In the genomic region with DNA sequence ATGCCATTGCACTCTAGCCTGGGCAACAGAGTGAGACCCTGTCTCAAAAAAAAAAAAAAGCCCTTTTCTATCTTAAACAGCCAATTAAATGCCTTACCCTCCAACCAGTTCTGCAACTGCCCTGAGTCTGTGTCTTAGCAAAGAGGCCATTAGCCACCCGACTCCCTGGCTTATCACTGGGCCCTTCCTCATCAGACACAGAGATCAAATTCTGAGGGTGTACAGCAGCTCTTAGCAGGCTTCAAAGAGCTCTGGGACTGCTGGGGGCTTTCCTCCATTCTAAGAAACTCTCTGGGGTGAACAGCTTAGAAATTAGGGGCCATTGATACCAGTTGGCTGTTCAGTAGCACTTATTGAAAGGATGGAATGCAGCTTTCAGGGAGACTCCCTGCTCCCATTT, we compare ENCODE assay signal across 2 cellular contexts.
TF ChIP-seq lines count a peak whose summit lies in the region.

No MANE protein-coding gene starts in this region.

TF ChIP-seq in GM23338, 12 proteins besides CTCF, POLR2A, EP300 and RAD21 (continues in another document):
- TF ChIP-seq STAT1 (IDR thresholded peaks at IDR 0.05; ENCODE audit: unreplicated experiment) (no peak), NANOG (IDR thresholded peaks at IDR 0.05; ENCODE audit: borderline replicate concordance) (no peak), ZNF114 (CRISPR knock-in tag; IDR thresholded peaks at IDR 0.05) (no peak), ZNF331 (CRISPR knock-in tag; IDR thresholded peaks at IDR 0.05; ENCODE audit: low read depth) (no peak), EZH2phosphoT487 (IDR thresholded peaks at IDR 0.05; ENCODE audit: unreplicated experiment) (no peak), JUNB (IDR thresholded peaks at IDR 0.05; ENCODE audit: unreplicated experiment) (no peak), POLR2AphosphoS5 (IDR thresholded peaks at IDR 0.05; ENCODE audit: low read depth) (no peak), CREB1 (CRISPR knock-in tag; IDR thresholded peaks at IDR 0.05; ENCODE audit: low read depth) (no peak)
- TF ChIP-seq, protein P1, sequence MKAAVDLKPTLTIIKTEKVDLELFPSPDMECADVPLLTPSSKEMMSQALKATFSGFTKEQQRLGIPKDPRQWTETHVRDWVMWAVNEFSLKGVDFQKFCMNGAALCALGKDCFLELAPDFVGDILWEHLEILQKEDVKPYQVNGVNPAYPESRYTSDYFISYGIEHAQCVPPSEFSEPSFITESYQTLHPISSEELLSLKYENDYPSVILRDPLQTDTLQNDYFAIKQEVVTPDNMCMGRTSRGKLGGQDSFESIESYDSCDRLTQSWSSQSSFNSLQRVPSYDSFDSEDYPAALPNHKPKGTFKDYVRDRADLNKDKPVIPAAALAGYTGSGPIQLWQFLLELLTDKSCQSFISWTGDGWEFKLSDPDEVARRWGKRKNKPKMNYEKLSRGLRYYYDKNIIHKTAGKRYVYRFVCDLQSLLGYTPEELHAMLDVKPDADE (IDR thresholded peaks at IDR 0.05): no peak
- TF ChIP-seq, protein P2, sequence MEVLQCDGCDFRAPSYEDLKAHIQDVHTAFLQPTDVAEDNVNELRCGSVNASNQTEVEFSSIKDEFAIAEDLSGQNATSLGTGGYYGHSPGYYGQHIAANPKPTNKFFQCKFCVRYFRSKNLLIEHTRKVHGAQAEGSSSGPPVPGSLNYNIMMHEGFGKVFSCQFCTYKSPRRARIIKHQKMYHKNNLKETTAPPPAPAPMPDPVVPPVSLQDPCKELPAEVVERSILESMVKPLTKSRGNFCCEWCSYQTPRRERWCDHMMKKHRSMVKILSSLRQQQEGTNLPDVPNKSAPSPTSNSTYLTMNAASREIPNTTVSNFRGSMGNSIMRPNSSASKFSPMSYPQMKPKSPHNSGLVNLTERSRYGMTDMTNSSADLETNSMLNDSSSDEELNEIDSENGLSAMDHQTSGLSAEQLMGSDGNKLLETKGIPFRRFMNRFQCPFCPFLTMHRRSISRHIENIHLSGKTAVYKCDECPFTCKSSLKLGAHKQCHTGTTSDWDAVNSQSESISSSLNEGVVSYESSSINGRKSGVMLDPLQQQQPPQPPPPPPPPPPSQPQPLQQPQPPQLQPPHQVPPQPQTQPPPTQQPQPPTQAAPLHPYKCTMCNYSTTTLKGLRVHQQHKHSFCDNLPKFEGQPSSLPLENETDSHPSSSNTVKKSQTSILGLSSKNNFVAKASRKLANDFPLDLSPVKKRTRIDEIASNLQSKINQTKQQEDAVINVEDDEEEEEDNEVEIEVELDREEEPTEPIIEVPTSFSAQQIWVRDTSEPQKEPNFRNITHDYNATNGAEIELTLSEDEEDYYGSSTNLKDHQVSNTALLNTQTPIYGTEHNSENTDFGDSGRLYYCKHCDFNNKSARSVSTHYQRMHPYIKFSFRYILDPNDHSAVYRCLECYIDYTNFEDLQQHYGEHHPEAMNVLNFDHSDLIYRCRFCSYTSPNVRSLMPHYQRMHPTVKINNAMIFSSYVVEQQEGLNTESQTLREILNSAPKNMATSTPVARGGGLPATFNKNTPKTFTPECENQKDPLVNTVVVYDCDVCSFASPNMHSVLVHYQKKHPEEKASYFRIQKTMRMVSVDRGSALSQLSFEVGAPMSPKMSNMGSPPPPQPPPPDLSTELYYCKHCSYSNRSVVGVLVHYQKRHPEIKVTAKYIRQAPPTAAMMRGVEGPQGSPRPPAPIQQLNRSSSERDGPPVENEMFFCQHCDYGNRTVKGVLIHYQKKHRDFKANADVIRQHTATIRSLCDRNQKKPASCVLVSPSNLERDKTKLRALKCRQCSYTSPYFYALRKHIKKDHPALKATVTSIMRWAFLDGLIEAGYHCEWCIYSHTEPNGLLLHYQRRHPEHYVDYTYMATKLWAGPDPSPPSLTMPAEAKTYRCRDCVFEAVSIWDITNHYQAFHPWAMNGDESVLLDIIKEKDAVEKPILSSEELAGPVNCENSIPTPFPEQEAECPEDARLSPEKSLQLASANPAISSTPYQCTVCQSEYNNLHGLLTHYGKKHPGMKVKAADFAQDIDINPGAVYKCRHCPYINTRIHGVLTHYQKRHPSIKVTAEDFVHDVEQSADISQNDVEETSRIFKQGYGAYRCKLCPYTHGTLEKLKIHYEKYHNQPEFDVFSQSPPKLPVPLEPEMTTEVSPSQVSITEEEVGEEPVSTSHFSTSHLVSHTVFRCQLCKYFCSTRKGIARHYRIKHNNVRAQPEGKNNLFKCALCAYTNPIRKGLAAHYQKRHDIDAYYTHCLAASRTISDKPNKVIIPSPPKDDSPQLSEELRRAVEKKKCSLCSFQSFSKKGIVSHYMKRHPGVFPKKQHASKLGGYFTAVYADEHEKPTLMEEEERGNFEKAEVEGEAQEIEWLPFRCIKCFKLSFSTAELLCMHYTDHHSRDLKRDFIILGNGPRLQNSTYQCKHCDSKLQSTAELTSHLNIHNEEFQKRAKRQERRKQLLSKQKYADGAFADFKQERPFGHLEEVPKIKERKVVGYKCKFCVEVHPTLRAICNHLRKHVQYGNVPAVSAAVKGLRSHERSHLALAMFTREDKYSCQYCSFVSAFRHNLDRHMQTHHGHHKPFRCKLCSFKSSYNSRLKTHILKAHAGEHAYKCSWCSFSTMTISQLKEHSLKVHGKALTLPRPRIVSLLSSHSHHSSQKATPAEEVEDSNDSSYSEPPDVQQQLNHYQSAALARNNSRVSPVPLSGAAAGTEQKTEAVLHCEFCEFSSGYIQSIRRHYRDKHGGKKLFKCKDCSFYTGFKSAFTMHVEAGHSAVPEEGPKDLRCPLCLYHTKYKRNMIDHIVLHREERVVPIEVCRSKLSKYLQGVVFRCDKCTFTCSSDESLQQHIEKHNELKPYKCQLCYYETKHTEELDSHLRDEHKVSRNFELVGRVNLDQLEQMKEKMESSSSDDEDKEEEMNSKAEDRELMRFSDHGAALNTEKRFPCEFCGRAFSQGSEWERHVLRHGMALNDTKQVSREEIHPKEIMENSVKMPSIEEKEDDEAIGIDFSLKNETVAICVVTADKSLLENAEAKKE (CRISPR knock-in tag; IDR thresholded peaks at IDR 0.05): no peak

TF ChIP-seq in GM12878, 131 proteins besides CTCF, POLR2A, EP300 and RAD21:
- TF ChIP-seq, protein P3, sequence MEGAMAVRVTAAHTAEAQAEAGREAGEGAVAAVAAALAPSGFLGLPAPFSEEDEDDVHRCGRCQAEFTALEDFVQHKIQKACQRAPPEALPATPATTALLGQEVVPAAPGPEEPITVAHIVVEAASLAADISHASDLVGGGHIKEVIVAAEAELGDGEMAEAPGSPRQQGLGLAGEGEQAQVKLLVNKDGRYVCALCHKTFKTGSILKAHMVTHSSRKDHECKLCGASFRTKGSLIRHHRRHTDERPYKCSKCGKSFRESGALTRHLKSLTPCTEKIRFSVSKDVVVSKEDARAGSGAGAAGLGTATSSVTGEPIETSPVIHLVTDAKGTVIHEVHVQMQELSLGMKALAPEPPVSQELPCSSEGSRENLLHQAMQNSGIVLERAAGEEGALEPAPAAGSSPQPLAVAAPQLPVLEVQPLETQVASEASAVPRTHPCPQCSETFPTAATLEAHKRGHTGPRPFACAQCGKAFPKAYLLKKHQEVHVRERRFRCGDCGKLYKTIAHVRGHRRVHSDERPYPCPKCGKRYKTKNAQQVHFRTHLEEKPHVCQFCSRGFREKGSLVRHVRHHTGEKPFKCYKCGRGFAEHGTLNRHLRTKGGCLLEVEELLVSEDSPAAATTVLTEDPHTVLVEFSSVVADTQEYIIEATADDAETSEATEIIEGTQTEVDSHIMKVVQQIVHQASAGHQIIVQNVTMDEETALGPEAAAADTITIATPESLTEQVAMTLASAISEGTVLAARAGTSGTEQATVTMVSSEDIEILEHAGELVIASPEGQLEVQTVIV (IDR thresholded peaks at IDR 0.05; ENCODE audit: borderline replicate concordance, partially characterized antibody): no peak
- TF ChIP-seq ETV6 (conservative IDR thresholded peaks at IDR 0.05 in 1 of 2, IDR thresholded peaks at IDR 0.05 in 1 of 2; ENCODE audit: borderline replicate concordance in 1 of 2, low read depth in 1 of 2) (no peak), IKZF1 (conservative IDR thresholded peaks at IDR 0.05) (no peak), IRF4 (IDR thresholded peaks at IDR 0.05; ENCODE audit: low read depth, low read length) (no peak), ZBED1 (IDR thresholded peaks at IDR 0.05; ENCODE audit: borderline replicate concordance) (no peak), CEBPB (IDR thresholded peaks at IDR 0.05; ENCODE audit: borderline replicate concordance in 1 of 2, low read depth in 2 of 2, low read length in 2 of 2) (no peak), CBX3 (IDR thresholded peaks at IDR 0.05; ENCODE audit: borderline replicate concordance, low read depth) (no peak), MYC (IDR thresholded peaks at IDR 0.05; ENCODE audit: insufficient read depth, insufficient read length, insufficient replicate concordance, low read length, severe bottlenecking) (no peak), SUZ12 (IDR thresholded peaks at IDR 0.05; ENCODE audit: unreplicated experiment) (no peak), CBX5 (IDR thresholded peaks at IDR 0.05; ENCODE audit: low read depth) (no peak), HDGF (IDR thresholded peaks at IDR 0.05) (no peak), RBBP5 (conservative IDR thresholded peaks at IDR 0.05) (no peak), ESRRA (IDR thresholded peaks at IDR 0.05; ENCODE audit: low read length) (no peak)
- TF ChIP-seq, protein P4, sequence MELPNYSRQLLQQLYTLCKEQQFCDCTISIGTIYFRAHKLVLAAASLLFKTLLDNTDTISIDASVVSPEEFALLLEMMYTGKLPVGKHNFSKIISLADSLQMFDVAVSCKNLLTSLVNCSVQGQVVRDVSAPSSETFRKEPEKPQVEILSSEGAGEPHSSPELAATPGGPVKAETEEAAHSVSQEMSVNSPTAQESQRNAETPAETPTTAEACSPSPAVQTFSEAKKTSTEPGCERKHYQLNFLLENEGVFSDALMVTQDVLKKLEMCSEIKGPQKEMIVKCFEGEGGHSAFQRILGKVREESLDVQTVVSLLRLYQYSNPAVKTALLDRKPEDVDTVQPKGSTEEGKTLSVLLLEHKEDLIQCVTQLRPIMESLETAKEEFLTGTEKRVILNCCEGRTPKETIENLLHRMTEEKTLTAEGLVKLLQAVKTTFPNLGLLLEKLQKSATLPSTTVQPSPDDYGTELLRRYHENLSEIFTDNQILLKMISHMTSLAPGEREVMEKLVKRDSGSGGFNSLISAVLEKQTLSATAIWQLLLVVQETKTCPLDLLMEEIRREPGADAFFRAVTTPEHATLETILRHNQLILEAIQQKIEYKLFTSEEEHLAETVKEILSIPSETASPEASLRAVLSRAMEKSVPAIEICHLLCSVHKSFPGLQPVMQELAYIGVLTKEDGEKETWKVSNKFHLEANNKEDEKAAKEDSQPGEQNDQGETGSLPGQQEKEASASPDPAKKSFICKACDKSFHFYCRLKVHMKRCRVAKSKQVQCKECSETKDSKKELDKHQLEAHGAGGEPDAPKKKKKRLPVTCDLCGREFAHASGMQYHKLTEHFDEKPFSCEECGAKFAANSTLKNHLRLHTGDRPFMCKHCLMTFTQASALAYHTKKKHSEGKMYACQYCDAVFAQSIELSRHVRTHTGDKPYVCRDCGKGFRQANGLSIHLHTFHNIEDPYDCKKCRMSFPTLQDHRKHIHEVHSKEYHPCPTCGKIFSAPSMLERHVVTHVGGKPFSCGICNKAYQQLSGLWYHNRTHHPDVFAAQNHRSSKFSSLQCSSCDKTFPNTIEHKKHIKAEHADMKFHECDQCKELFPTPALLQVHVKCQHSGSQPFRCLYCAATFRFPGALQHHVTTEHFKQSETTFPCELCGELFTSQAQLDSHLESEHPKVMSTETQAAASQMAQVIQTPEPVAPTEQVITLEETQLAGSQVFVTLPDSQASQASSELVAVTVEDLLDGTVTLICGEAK (IDR thresholded peaks at IDR 0.05; ENCODE audit: borderline replicate concordance): no peak
- TF ChIP-seq, protein P5, sequence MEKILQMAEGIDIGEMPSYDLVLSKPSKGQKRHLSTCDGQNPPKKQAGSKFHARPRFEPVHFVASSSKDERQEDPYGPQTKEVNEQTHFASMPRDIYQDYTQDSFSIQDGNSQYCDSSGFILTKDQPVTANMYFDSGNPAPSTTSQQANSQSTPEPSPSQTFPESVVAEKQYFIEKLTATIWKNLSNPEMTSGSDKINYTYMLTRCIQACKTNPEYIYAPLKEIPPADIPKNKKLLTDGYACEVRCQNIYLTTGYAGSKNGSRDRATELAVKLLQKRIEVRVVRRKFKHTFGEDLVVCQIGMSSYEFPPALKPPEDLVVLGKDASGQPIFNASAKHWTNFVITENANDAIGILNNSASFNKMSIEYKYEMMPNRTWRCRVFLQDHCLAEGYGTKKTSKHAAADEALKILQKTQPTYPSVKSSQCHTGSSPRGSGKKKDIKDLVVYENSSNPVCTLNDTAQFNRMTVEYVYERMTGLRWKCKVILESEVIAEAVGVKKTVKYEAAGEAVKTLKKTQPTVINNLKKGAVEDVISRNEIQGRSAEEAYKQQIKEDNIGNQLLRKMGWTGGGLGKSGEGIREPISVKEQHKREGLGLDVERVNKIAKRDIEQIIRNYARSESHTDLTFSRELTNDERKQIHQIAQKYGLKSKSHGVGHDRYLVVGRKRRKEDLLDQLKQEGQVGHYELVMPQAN (conservative IDR thresholded peaks at IDR 0.05): no peak
- TF ChIP-seq, protein P6, sequence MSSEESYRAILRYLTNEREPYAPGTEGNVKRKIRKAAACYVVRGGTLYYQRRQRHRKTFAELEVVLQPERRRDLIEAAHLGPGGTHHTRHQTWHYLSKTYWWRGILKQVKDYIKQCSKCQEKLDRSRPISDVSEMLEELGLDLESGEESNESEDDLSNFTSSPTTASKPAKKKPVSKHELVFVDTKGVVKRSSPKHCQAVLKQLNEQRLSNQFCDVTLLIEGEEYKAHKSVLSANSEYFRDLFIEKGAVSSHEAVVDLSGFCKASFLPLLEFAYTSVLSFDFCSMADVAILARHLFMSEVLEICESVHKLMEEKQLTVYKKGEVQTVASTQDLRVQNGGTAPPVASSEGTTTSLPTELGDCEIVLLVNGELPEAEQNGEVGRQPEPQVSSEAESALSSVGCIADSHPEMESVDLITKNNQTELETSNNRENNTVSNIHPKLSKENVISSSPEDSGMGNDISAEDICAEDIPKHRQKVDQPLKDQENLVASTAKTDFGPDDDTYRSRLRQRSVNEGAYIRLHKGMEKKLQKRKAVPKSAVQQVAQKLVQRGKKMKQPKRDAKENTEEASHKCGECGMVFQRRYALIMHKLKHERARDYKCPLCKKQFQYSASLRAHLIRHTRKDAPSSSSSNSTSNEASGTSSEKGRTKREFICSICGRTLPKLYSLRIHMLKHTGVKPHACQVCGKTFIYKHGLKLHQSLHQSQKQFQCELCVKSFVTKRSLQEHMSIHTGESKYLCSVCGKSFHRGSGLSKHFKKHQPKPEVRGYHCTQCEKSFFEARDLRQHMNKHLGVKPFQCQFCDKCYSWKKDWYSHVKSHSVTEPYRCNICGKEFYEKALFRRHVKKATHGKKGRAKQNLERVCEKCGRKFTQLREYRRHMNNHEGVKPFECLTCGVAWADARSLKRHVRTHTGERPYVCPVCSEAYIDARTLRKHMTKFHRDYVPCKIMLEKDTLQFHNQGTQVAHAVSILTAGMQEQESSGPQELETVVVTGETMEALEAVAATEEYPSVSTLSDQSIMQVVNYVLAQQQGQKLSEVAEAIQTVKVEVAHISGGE (CRISPR knock-in tag; IDR thresholded peaks at IDR 0.05): no peak
- TF ChIP-seq, protein P7, sequence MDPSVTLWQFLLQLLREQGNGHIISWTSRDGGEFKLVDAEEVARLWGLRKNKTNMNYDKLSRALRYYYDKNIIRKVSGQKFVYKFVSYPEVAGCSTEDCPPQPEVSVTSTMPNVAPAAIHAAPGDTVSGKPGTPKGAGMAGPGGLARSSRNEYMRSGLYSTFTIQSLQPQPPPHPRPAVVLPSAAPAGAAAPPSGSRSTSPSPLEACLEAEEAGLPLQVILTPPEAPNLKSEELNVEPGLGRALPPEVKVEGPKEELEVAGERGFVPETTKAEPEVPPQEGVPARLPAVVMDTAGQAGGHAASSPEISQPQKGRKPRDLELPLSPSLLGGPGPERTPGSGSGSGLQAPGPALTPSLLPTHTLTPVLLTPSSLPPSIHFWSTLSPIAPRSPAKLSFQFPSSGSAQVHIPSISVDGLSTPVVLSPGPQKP (IDR thresholded peaks at IDR 0.05; ENCODE audit: low read depth, low read length): no peak
